8 cellular contexts compared by ENCODE assay signal in genomic region chr21:45438391-45439145, GRCh38. TPM values are rescaled to one million over a fixed set of nuclear protein-coding genes. Genes with fewer than 3 reads are reported as not detected.
A peak's percentile ranks its signal among the peaks of the same experiment; 100 is the strongest.
DNase-seq lines count a peak whose midpoint lies in the region; ATAC-seq, FAIRE-seq and TF ChIP-seq lines count a peak whose summit lies in the region.

No MANE protein-coding gene starts in this region.

- H3K27ac ChIP-seq in A549 (peak overlapping the region; percentile 64 to 84; a peak in 5 of 6 replicates), Panc1 (ENCODE audit: low read length) (peak overlapping the region; percentile 89), ovary (peak overlapping the region; percentile 63 to 84)

- H3K27me3 ChIP-seq in Panc1 (ENCODE audit: control insufficient read depth, insufficient read depth, low read length) (no peaks in the 10 kb centered on the region), ovary (no peaks in the 10 kb centered on the region)

- peak overlapping the region; percentile 59 for H3K4me2 ChIP-seq in A549

- DNase-seq in A549 (ENCODE audit: low read depth in 1 of 2, low spot score in 1 of 2) = no peak
- DNase-seq in Panc1 (ENCODE audit: low read depth, low spot score) = no peak
- DNase-seq in foreskin fibroblast = no peak
- peak in 2 of 5 donors; percentile 63 to 68 for DNase-seq in ovary
- DNase-seq in NCI-H128 (lab: John Stamatoyannopoulos, UW; ENCODE audit: unreplicated experiment) = no peak
- DNase-seq in hypothalamus (lab: John Stamatoyannopoulos, UW) = no peak
- DNase-seq in SHP77 (lab: John Stamatoyannopoulos, UW) = no peak

- CTCF ChIA-PET in A549 (lab: Yijun Ruan, JAX) = interaction anchor here (0.7 to 5.6 kb wide), 5 partner anchors 33 to 298 kb away, joined by 3 to 31 read pairs (median 5); no protein-coding TSS in a partner anchor
- CTCF ChIA-PET in Panc1 (lab: Charles Lee) = no interaction called here

- no peak for TF ChIP-seq RAD21 in A549 (conservative IDR thresholded peaks at IDR 0.05 in 1 of 2, IDR thresholded peaks at IDR 0.05 in 1 of 2)

- TF ChIP-seq EP300 in A549 (IDR thresholded peaks at IDR 0.05) (no peak), ovary (IDR thresholded peaks at IDR 0.05) (no peak)

- H3K36me3 ChIP-seq in Panc1 (ENCODE audit: control insufficient read depth, insufficient read depth, low read length) (no peaks in the 10 kb centered on the region), ovary (no peaks in the 10 kb centered on the region)

- no peak for FAIRE-seq in A549 (lab: Jason Lieb, UNC)

- TF ChIP-seq CTCF in A549 (IDR thresholded peaks at IDR 0.05) = no peak
- no peak for TF ChIP-seq CTCF in Panc1 (IDR thresholded peaks at IDR 0.05)
- TF ChIP-seq CTCF in foreskin fibroblast (IDR thresholded peaks at IDR 0.05; ENCODE audit: low read depth, low read length) = no peak
- TF ChIP-seq CTCF in ovary (IDR thresholded peaks at IDR 0.05) = no peak

- POLR2A ChIA-PET in A549 (lab: Yijun Ruan, JAX) = no interaction called here
- POLR2A ChIA-PET in Panc1 (lab: Charles Lee) = no interaction called here

- no peak; a peak in 1 of 6 replicates for ATAC-seq in A549
- no peak for ATAC-seq in Panc1
- ATAC-seq in HG02763 (IDR thresholded peaks at IDR 0.05; ENCODE audit: unreplicated experiment) = no peak

- in situ Hi-C loops in Panc1 (cut with HindIII; ENCODE audit: low pct_unique_long_range_greater_than_20kb, low sequenced_read_pairs) = no loop called here

- H3K4me1 ChIP-seq in A549 = peaks cover 18% of the 10 kb centered on the region
- H3K4me1 ChIP-seq in Panc1 (ENCODE audit: control insufficient read depth, insufficient read depth, low read length) = peaks cover 54% of the 10 kb centered on the region
- peaks cover 18% of the 10 kb centered on the region for H3K4me1 ChIP-seq in ovary (ENCODE audit: insufficient read depth)

- TF ChIP-seq POLR2A in A549 (IDR thresholded peaks at IDR 0.05; ENCODE audit: low read length) = no peak
- no peak for TF ChIP-seq POLR2A in ovary (IDR thresholded peaks at IDR 0.05)

- 77% methylated on average over 26 of the region's 26 CpGs for WGBS in A549 (ENCODE audit: missing lambda C conversion rate)
- 37 to 40% (median 39%) methylated on average over 26 of the region's 26 CpGs for WGBS in ovary, 3 donors

- H3K9me3 ChIP-seq in A549 (no peaks in the 10 kb centered on the region), Panc1 (ENCODE audit: control insufficient read depth, insufficient read depth, low read depth, low read length) (no peaks in the 10 kb centered on the region), ovary (no peaks in the 10 kb centered on the region)

- no peak overlapping the region for H3K4me3 ChIP-seq in A549
- H3K4me3 ChIP-seq in Panc1 (ENCODE audit: low read depth in 2 of 2, low read length in 2 of 2) = 0 out of 4 replicates have a peak overlapping the region, but pooled peaks of 1 of the 2 experiments have one; percentile 20
- peak overlapping the region; percentile 24 to 27 for H3K4me3 ChIP-seq in foreskin fibroblast (ENCODE audit: low read depth in 1 of 2, low read length in 2 of 2)
- H3K4me3 ChIP-seq in ovary = no peak overlapping the region

- no TSS peak for BruUV-seq in Panc1 (replicated peaks; lab: Mats Ljungman, UMichigan)

- intact Hi-C loops in Panc1 (cut with micrococcal nuclease; ENCODE audit: unreplicated experiment) = no loop called here
- intact Hi-C loops in ovary (cut with DNase I) = loop anchor here (1.0 to 10.0 kb wide), 6 partner anchors 54 to 304 kb away; no protein-coding TSS in a partner anchor

TF ChIP-seq in A549, 52 proteins besides CTCF, POLR2A, EP300 and RAD21:
- TF ChIP-seq NPAS2 (CRISPR knock-in tag; IDR thresholded peaks at IDR 0.05; ENCODE audit: borderline replicate concordance) (no peak), BHLHE40 (IDR thresholded peaks at IDR 0.05; ENCODE audit: low read depth, low read length) (no peak), HOXA7 (CRISPR knock-in tag; IDR thresholded peaks at IDR 0.05) (no peak), MYC (IDR thresholded peaks at IDR 0.05; ENCODE audit: borderline replicate concordance, low read length) (no peak), EHF (CRISPR knock-in tag; IDR thresholded peaks at IDR 0.05) (no peak), KDM1A (IDR thresholded peaks at IDR 0.05; ENCODE audit: low read depth) (no peak), PHF8 (IDR thresholded peaks at IDR 0.05; ENCODE audit: borderline replicate concordance, low read depth) (no peak), ZC3H11A (IDR thresholded peaks at IDR 0.05) (no peak), KDM5A (IDR thresholded peaks at IDR 0.05) (no peak), JUN (IDR thresholded peaks at IDR 0.05) (no peak), GATA3 (IDR thresholded peaks at IDR 0.05; ENCODE audit: borderline replicate concordance) (no peak), JUNB (IDR thresholded peaks at IDR 0.05) (no peak), RNF2 (IDR thresholded peaks at IDR 0.05; ENCODE audit: borderline replicate concordance, low read depth) (no peak), EHMT2 (IDR thresholded peaks at IDR 0.05; ENCODE audit: low read depth) (no peak), FOXS1 (CRISPR knock-in tag; IDR thresholded peaks at IDR 0.05) (no peak), MAFK (IDR thresholded peaks at IDR 0.05; ENCODE audit: partially characterized antibody) (no peak)
- TF ChIP-seq, protein P1, sequence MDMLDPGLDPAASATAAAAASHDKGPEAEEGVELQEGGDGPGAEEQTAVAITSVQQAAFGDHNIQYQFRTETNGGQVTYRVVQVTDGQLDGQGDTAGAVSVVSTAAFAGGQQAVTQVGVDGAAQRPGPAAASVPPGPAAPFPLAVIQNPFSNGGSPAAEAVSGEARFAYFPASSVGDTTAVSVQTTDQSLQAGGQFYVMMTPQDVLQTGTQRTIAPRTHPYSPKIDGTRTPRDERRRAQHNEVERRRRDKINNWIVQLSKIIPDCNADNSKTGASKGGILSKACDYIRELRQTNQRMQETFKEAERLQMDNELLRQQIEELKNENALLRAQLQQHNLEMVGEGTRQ (IDR thresholded peaks at IDR 0.05) = no peak
- TF ChIP-seq, protein P2, sequence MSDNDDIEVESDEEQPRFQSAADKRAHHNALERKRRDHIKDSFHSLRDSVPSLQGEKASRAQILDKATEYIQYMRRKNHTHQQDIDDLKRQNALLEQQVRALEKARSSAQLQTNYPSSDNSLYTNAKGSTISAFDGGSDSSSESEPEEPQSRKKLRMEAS (IDR thresholded peaks at IDR 0.05) = no peak

RNA-seq across cellular contexts. Expression of gene COL18A1, which starts 33.6 kb away (rescaled TPM):
- 17.3 and 19.0 TPM in 2 replicates for polyA plus RNA-seq in A549 (2011; rRNA removed)
- 47.3 and 74.4 TPM in 2 replicates for polyA plus RNA-seq in A549 (2012; cell fraction: cytosol; rRNA removed)
- 362 and 470 TPM in 2 replicates for polyA plus RNA-seq in A549 (2012; cell fraction: nucleus; rRNA removed)
- polyA plus RNA-seq in A549 (2017; fragmentation: RNase III; extraction: RNeasy Plus Mini Kit Qiagen cat#74134 plus additional on column Dnase treatment) = 76.7 to 89.7 TPM (median 88.4 TPM) in 3 replicates
- polyA minus RNA-seq in A549 (2011; rRNA and poly(A)+ RNA removed) = 8.7 and 14.0 TPM in 2 replicates
- 676 TPM for total RNA-seq in Panc1 (2021; ENCODE audit: unreplicated experiment)
- polyA plus RNA-seq in Panc1 (2012; ENCODE audit: insufficient read length) = 1,186 TPM
- total RNA-seq in ovary = 100 to 1,000 TPM; 141 to 353 (median 270) TPM
- 100 to 1,000 TPM in 1 of 2 donors, 10 to 100 TPM in 1; 11.1 to 201 TPM for polyA plus RNA-seq in ovary

Comparison
In these comparisons a context has a peak if more than half of its experiments do, and no peak if none do; other contexts are left out.
1. H3K4me3 ChIP-seq: peak in foreskin fibroblast (2 of 2); none in A549 (single experiment) and ovary (single experiment).
2. Peak in every context shown above with its lines, with median percentiles within 50 percentile points of each other: H3K27ac ChIP-seq.